1 cellular context compared by ENCODE assay signal in the genomic region with DNA sequence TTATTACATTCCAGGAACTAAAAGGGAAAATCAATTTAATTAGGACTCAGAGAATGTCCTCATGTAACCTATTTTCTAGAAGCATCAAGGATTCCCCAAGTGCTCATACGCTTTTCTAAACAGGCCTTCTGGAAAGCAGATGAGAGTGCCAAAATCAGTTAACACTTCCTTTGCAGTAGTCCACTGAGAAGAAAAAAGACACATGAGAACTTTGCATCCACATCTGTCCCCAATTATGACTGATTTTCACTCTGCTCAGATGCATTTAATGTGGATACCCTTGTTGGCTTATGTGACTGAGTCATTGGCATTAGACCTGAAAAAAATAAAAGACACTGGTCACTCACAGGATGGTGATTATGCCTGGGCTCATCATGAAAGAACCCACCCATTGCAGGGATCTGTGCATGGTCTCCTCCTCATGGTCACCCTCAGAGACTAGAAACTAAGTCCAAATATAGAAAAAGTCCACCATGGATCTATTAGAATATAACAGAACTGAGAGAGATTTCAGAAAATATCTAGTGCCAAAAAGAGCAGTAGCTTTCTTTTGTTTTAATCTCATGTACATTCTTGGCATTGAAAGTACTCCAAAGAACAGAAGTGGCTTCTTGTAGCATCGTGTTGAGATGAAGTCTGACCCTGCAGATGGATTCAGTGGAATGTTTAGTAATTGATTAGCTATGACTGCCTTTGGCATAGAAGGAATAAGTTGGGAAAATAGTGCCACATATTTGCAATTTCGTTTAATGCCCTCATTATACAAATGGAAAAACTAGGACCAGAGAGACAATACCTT.
TF ChIP-seq lines count a peak whose summit lies in the region.

No MANE protein-coding gene starts in this region.

TF ChIP-seq in PFSK-1, 5 proteins besides CTCF, POLR2A, EP300 and RAD21 (continued from another document):
- TF ChIP-seq, protein P1, sequence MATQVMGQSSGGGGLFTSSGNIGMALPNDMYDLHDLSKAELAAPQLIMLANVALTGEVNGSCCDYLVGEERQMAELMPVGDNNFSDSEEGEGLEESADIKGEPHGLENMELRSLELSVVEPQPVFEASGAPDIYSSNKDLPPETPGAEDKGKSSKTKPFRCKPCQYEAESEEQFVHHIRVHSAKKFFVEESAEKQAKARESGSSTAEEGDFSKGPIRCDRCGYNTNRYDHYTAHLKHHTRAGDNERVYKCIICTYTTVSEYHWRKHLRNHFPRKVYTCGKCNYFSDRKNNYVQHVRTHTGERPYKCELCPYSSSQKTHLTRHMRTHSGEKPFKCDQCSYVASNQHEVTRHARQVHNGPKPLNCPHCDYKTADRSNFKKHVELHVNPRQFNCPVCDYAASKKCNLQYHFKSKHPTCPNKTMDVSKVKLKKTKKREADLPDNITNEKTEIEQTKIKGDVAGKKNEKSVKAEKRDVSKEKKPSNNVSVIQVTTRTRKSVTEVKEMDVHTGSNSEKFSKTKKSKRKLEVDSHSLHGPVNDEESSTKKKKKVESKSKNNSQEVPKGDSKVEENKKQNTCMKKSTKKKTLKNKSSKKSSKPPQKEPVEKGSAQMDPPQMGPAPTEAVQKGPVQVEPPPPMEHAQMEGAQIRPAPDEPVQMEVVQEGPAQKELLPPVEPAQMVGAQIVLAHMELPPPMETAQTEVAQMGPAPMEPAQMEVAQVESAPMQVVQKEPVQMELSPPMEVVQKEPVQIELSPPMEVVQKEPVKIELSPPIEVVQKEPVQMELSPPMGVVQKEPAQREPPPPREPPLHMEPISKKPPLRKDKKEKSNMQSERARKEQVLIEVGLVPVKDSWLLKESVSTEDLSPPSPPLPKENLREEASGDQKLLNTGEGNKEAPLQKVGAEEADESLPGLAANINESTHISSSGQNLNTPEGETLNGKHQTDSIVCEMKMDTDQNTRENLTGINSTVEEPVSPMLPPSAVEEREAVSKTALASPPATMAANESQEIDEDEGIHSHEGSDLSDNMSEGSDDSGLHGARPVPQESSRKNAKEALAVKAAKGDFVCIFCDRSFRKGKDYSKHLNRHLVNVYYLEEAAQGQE (IDR thresholded peaks at IDR 0.05; ENCODE audit: insufficient read depth in 1 of 2, low read depth in 2 of 2, low read length in 2 of 2), result 0 out of 4 replicates have a peak, but pooled peaks of 1 of the 2 experiments have one; percentile 31
- TF ChIP-seq TAF1 (IDR thresholded peaks at IDR 0.05; ENCODE audit: borderline replicate concordance, insufficient read depth, low read length), result no peak
- no peak for TF ChIP-seq POLR2AphosphoS5 (IDR thresholded peaks at IDR 0.05; ENCODE audit: low read depth, low read length)
- TF ChIP-seq FOXP2 (optimal IDR thresholded peaks at IDR 0.05; ENCODE audit: borderline replicate concordance, extremely low read depth, extremely low read length, insufficient read depth), result no peak
